In the genomic region with DNA sequence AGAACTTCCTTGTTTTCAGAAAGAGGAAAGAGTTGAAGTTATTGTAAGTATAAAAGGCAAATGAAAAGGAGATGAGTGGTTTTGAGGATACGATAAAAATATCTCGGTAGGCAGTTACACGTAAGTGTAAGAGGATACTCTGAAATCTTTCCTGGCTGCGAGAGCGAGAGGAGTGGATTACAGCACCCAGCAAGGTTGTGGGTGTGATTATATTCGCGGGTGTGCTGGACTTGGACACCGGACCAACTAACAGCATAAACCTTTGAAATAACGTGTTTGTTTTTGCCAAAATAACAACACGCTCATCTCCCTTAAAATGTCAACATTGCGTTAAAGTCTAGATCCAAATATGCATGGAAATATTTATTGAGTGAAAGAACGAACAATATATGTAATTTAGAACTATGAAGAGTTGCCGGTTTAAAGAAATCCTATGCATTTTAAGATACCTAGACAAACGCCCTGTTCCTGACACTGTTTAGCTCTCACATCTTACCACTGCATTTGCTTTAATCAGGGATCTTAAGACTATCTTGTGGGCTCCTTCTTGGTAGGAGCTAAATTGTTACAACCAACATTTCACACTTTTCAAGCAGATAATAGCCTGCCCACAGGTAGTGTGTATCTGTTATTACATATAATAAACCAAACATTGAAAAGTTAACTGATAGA, we compare ENCODE assay signal across 11 cellular contexts.
DNase-seq lines count a peak whose midpoint lies in the region; ATAC-seq and TF ChIP-seq lines count a peak whose summit lies in the region.
"Had no signal": no experiment of that assay in that cellular context is flagged by ENCODE, and none has a peak within 500 bp of the region (broad histone marks: within the 10 kb centered on the region; RNA-seq: fewer than 3 reads in every experiment).

No MANE protein-coding gene starts in this region.

- peak overlapping the region; percentile 89 to 92 (median 91) for H3K27ac Mint-ChIP-seq in CD14-positive monocyte
- H3K27ac Mint-ChIP-seq in effector memory CD8-positive, alpha-beta T cell: no peak overlapping the region
- H3K27ac Mint-ChIP-seq: T-cell had no signal

- no TSS peak for BruUV-seq in Panc1 (replicated peaks; lab: Mats Ljungman, UMichigan)

- H3K4ac ChIP-seq in neuronal stem cell (ENCODE audit: low read length): no peak overlapping the region

- H3K27me3 ChIP-seq in Panc1 (ENCODE audit: control insufficient read depth, insufficient read depth, low read length) (no peaks in the 10 kb centered on the region), neuronal stem cell (ENCODE audit: control insufficient read depth in 3 of 3, insufficient read depth in 3 of 3, low read depth in 1 of 3, low read length in 3 of 3) (no peaks in the 10 kb centered on the region)

- H3K36me3 ChIP-seq in Panc1 (ENCODE audit: control insufficient read depth, insufficient read depth, low read length) (no peaks in the 10 kb centered on the region), neuronal stem cell (replicated peaks in 1 of 2; ENCODE audit: control insufficient read depth in 2 of 2, insufficient read depth in 2 of 2, low read length in 2 of 2) (no peaks in the 10 kb centered on the region)

- H4K8ac ChIP-seq in neuronal stem cell (ENCODE audit: low read depth, low read length): no peak overlapping the region

- H3K27me3 Mint-ChIP-seq in CD14-positive monocyte (ENCODE audit: low read depth in 3 of 3): peaks cover 0 to 6% (median 0%) of the 10 kb centered on the region in 3 donors
- no peaks in the 10 kb centered on the region for H3K27me3 Mint-ChIP-seq in effector memory CD8-positive, alpha-beta T cell

- H4K91ac ChIP-seq in neuronal stem cell (ENCODE audit: low read depth, low read length, poor library complexity): no peak overlapping the region

- H3K4me3 Mint-ChIP-seq in CD14-positive monocyte: peak overlapping the region; percentile 20 to 53
- no peak overlapping the region for H3K4me3 Mint-ChIP-seq in effector memory CD8-positive, alpha-beta T cell
- H3K4me3 Mint-ChIP-seq: T-cell had no signal

- CTCF ChIA-PET in Panc1 (lab: Charles Lee): no interaction called here

- H3K4me3 ChIP-seq in Panc1 (ENCODE audit: low read depth in 2 of 2, low read length in 2 of 2) (peak overlapping the region; percentile 13 to 45), fibroblast of mammary gland (ENCODE audit: control insufficient read depth, low read depth, low read length) (no peak overlapping the region), neuronal stem cell (ENCODE audit: low read length in 2 of 2) (no peak overlapping the region)

- H2AK5ac ChIP-seq in neuronal stem cell (ENCODE audit: low read depth, low read length): no peak overlapping the region

- WGBS in neuronal stem cell (ENCODE audit: extremely low coverage in 2 of 2, insufficient read length in 2 of 2, insufficient replicate concordance in 1 of 2), 2 donors: 100% methylated on average over 1 of the region's 14 CpGs; no CpG with 5 or more reads in 1 of the 2 donors

- H3K4me1 ChIP-seq in Panc1 (ENCODE audit: control insufficient read depth, insufficient read depth, low read length) (peaks cover 2% of the 10 kb centered on the region; the same call in 1 of the 2 replicates), neuronal stem cell (ENCODE audit: control insufficient read depth in 2 of 2, insufficient read depth in 1 of 2, low read depth in 1 of 2, low read length in 2 of 2) (peaks cover 0 to 6% of the 10 kb centered on the region in 2 donors)

- peak; percentile 72 for ATAC-seq in Panc1
- no peak for ATAC-seq in GM18873 (IDR thresholded peaks at IDR 0.05; ENCODE audit: low FRiP score, unreplicated experiment)
- no peak for ATAC-seq in effector memory CD8-positive, alpha-beta T cell (replicated peaks)
- ATAC-seq in HG02759 (IDR thresholded peaks at IDR 0.05; ENCODE audit: unreplicated experiment): no peak
- ATAC-seq: T-cell had no signal

- no peak overlapping the region for H3K9ac ChIP-seq in neuronal stem cell (ENCODE audit: low read depth, low read length, poor library complexity)

- in situ Hi-C loops in Panc1 (cut with HindIII; ENCODE audit: low pct_unique_long_range_greater_than_20kb, low sequenced_read_pairs): no loop called here

- H3K9me3 Mint-ChIP-seq in CD14-positive monocyte: peaks cover 0 to 4% (median 0%) of the 10 kb centered on the region in 7 donors
- H3K9me3 Mint-ChIP-seq in effector memory CD8-positive, alpha-beta T cell: no peaks in the 10 kb centered on the region
- H3K9me3 Mint-ChIP-seq: T-cell had no signal

- no peaks in the 10 kb centered on the region for H3K79me1 ChIP-seq in neuronal stem cell (ENCODE audit: low read depth, low read length)

- no peaks in the 10 kb centered on the region for H3K9me3 ChIP-seq in Panc1 (ENCODE audit: control insufficient read depth, insufficient read depth, low read depth, low read length)
- no peaks in the 10 kb centered on the region for H3K9me3 ChIP-seq in neuronal stem cell (replicated peaks in 1 of 2; ENCODE audit: control insufficient read depth in 2 of 2, insufficient read depth in 1 of 2, low read depth in 1 of 2, low read length in 2 of 2)

- no peak overlapping the region for H3K14ac ChIP-seq in neuronal stem cell (ENCODE audit: low read length)

- DNase-seq in CD14-positive monocyte (ENCODE audit: low spot score) (no peak), Panc1 (ENCODE audit: low read depth, low spot score) (no peak), fibroblast of mammary gland (ENCODE audit: low read depth) (peak; percentile 31), neuronal stem cell (ENCODE audit: low spot score) (no peak), cerebellum (ENCODE audit: low spot score) (no peak)
- no peak for DNase-seq in effector memory CD8-positive, alpha-beta T cell
- DNase-seq: activated T-cell treated with anti-CD3 and anti-CD28 coated beads for 4 hours, NCI-H524, T-cell had no signal

- no peak overlapping the region for H2BK12ac ChIP-seq in neuronal stem cell (ENCODE audit: low read length)

- H3K36me3 Mint-ChIP-seq in CD14-positive monocyte: no peaks in the 10 kb centered on the region
- H3K36me3 Mint-ChIP-seq in effector memory CD8-positive, alpha-beta T cell (ENCODE audit: insufficient read depth): no peaks in the 10 kb centered on the region
- H3K36me3 Mint-ChIP-seq: T-cell had no signal

- no peak for TF ChIP-seq CTCF in CD14-positive monocyte (IDR thresholded peaks at IDR 0.05)
- TF ChIP-seq CTCF in Panc1 (IDR thresholded peaks at IDR 0.05): no peak
- TF ChIP-seq CTCF in fibroblast of mammary gland (conservative IDR thresholded peaks at IDR 0.05; ENCODE audit: control insufficient read depth, insufficient read depth, low read depth, low read length): no peak

- intact Hi-C loops in CD14-positive monocyte (cut with micrococcal nuclease) (no loop called here), Panc1 (cut with micrococcal nuclease; ENCODE audit: unreplicated experiment) (loop anchor here (5.0 kb wide), 1 partner anchor 96 kb away; a partner anchor contains a TSS)

- POLR2A ChIA-PET in Panc1 (lab: Charles Lee): no interaction called here

- peak overlapping the region; percentile 63 for H2AFZ ChIP-seq in neuronal stem cell (ENCODE audit: low read length)

- H2BK15ac ChIP-seq in neuronal stem cell (ENCODE audit: low read length): no peak overlapping the region

- H3K4me2 ChIP-seq in neuronal stem cell (ENCODE audit: insufficient read depth, low read length, poor library complexity, severe bottlenecking): no peak overlapping the region

- H3K4me1 Mint-ChIP-seq in CD14-positive monocyte: peaks cover 27% of the 10 kb centered on the region
- H3K4me1 Mint-ChIP-seq in effector memory CD8-positive, alpha-beta T cell (ENCODE audit: low read depth in 2 of 2): peaks cover 0 to 2% of the 10 kb centered on the region in 2 donors
- H3K4me1 Mint-ChIP-seq: T-cell had no signal

- H3K23ac ChIP-seq in neuronal stem cell (ENCODE audit: low read depth, low read length, poor library complexity): no peak overlapping the region

- no peak overlapping the region for H2BK5ac ChIP-seq in neuronal stem cell (ENCODE audit: low read length)

- H2BK120ac ChIP-seq in neuronal stem cell (ENCODE audit: low read depth, low read length): no peak overlapping the region

- no peak overlapping the region for H3K18ac ChIP-seq in neuronal stem cell (ENCODE audit: low read length)

- H3K27ac ChIP-seq in Panc1 (ENCODE audit: low read length): peak overlapping the region; percentile 85
- H3K27ac ChIP-seq in neuronal stem cell (replicated peaks; ENCODE audit: low read length): no peak overlapping the region

Comparison
In these comparisons a context has a peak if more than half of its experiments do, and no peak if none do; other contexts are left out.
1. H3K27ac Mint-ChIP-seq: peak in CD14-positive monocyte (7 of 7); none in effector memory CD8-positive, alpha-beta T cell (0 of 2).
2. H3K4me3 Mint-ChIP-seq: peak in CD14-positive monocyte (2 of 2); none in effector memory CD8-positive, alpha-beta T cell (0 of 2).
3. H3K4me3 ChIP-seq: peak in Panc1 (2 of 2); none in fibroblast of mammary gland (single experiment) and neuronal stem cell (0 of 2).